Comparison of ENCODE assay signal across 11 cellular contexts in the genomic region with DNA sequence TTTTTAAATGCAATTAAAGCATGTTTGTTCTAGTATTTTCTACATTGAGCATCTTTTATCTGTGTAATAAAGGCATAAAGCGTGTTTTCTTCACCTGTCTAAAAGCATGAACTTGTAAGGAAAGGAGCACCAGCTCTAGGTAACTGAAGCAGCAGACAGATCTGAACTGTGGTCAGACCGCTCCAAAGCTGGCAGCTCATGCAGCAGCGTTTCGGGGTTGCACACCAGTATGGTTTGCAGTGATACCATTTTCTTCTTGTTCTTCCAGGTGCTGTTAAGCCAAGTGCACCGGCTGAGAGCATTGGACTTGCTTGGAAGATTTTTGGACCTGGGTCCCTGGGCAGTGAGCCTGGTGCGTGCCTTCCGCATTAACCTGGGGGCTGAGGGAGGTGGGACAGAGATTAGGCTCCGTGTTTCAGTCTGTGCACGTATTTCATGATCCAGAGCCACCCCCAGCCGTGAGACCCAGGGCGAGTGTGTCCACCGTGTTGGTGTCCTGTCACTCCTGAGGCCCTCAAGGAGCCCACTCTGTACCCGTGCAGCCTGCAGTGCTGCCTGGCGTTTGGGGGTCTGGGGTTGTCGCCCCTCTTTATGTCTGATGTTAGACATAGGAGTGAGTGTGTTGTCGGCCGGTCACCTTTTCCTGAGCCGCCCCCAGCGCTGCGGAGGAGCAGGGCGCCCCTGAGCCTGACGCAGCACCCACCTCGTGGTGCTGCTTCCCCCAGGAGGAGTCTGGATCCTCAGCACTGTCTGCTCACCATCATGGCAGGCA.
DNase-seq lines count a peak whose midpoint lies in the region; ATAC-seq, FAIRE-seq and TF ChIP-seq lines count a peak whose summit lies in the region.
"Had no signal": no experiment of that assay in that cellular context is flagged by ENCODE, and none has a peak within 500 bp of the region (broad histone marks: within the 10 kb centered on the region; RNA-seq: fewer than 3 reads in every experiment).

No MANE protein-coding gene starts in this region.

- no peaks in the 10 kb centered on the region for H3K36me3 ChIP-seq in gastrocnemius medialis
- H3K36me3 ChIP-seq: right lobe of liver had no signal

- POLR2A ChIA-PET in RWPE1 (lab: Yijun Ruan, JAX; ENCODE audit: low non-redundant PET), result no interaction called here

- peak overlapping the region; percentile 27 for H3K4me3 Mint-ChIP-seq in T-helper 1 cell treated with Interleukin-12 subunit alpha and Interleukin-12 subunit beta and Interleukin-4 antibody, amounts not matched to agents 30 μg/mL and 1 μg/mL, for 36 hours
- H3K4me3 Mint-ChIP-seq in chondrocyte (ENCODE audit: unreplicated experiment), result no peak overlapping the region

- H3K27ac ChIP-seq in RWPE1 (peak overlapping the region; percentile 93), gastrocnemius medialis (peak overlapping the region; percentile 90 to 93 (median 91))
- H3K27ac ChIP-seq: right lobe of liver, upper lobe of left lung had no signal

- no peaks in the 10 kb centered on the region for H3K9me3 Mint-ChIP-seq in T-helper 1 cell treated with Interleukin-12 subunit alpha and Interleukin-12 subunit beta and Interleukin-4 antibody, amounts not matched to agents 30 μg/mL and 1 μg/mL, for 36 hours
- H3K9me3 Mint-ChIP-seq in chondrocyte (ENCODE audit: low read depth), result no peaks in the 10 kb centered on the region

- H3K4me1 ChIP-seq in gastrocnemius medialis, result peaks cover 48 to 51% of the 10 kb centered on the region in 2 donors
- H3K4me1 ChIP-seq: right lobe of liver had no signal

- TF ChIP-seq CTCF in RWPE1 (conservative IDR thresholded peaks at IDR 0.05; ENCODE audit: low read depth), result no peak
- TF ChIP-seq CTCF in chondrocyte (IDR thresholded peaks at IDR 0.05), result no peak
- no peak for TF ChIP-seq CTCF in gastrocnemius medialis (IDR thresholded peaks at IDR 0.05 in 4 of 5, conservative IDR thresholded peaks at IDR 0.05 in 1 of 5)

- peaks cover 62% of the 10 kb centered on the region for H3K4me1 Mint-ChIP-seq in T-helper 1 cell treated with Interleukin-12 subunit alpha and Interleukin-12 subunit beta and Interleukin-4 antibody, amounts not matched to agents 30 μg/mL and 1 μg/mL, for 36 hours (ENCODE audit: low read depth)
- peaks cover 52% of the 10 kb centered on the region for H3K4me1 Mint-ChIP-seq in chondrocyte (ENCODE audit: low read depth)

- H3K9me3 ChIP-seq in gastrocnemius medialis, result no peaks in the 10 kb centered on the region
- H3K9me3 ChIP-seq: right lobe of liver, upper lobe of left lung had no signal

- intact Hi-C loops in gastrocnemius medialis (cut with DNase I; ENCODE audit: low total_unique reads), result loop anchor here (5.0 kb wide), 1 partner anchor 83 kb away; no protein-coding TSS in a partner anchor

- H3K27me3 Mint-ChIP-seq in T-helper 1 cell treated with Interleukin-12 subunit alpha and Interleukin-12 subunit beta and Interleukin-4 antibody, amounts not matched to agents 30 μg/mL and 1 μg/mL, for 36 hours (ENCODE audit: low read depth), result no peaks in the 10 kb centered on the region
- H3K27me3 Mint-ChIP-seq in chondrocyte (ENCODE audit: low read depth), result no peaks in the 10 kb centered on the region

- peaks cover 51% of the 10 kb centered on the region for H3K36me3 Mint-ChIP-seq in T-helper 1 cell treated with Interleukin-12 subunit alpha and Interleukin-12 subunit beta and Interleukin-4 antibody, amounts not matched to agents 30 μg/mL and 1 μg/mL, for 36 hours (ENCODE audit: low read depth)
- peaks cover 2% of the 10 kb centered on the region for H3K36me3 Mint-ChIP-seq in chondrocyte (ENCODE audit: low read depth)

- CTCF ChIA-PET in RWPE1 (lab: Yijun Ruan, JAX), result interaction anchor here (0.7 kb wide), 1 partner anchor 244 kb away, joined by 3 read pairs; no protein-coding TSS in a partner anchor

- in situ Hi-C loops in gastrocnemius medialis (cut with MboI; ENCODE audit: low sequenced_read_pairs in 4 of 4), result no loop called here

- H3K27ac Mint-ChIP-seq in T-helper 1 cell treated with Interleukin-12 subunit alpha and Interleukin-12 subunit beta and Interleukin-4 antibody, amounts not matched to agents 30 μg/mL and 1 μg/mL, for 36 hours, result peak overlapping the region; percentile 98
- peak overlapping the region; percentile 98 for H3K27ac Mint-ChIP-seq in chondrocyte (ENCODE audit: unreplicated experiment)

- DNase-seq in T-helper 1 cell (no peak), RWPE1 (ENCODE audit: low spot score) (no peak), chondrocyte (ENCODE audit: low spot score) (peak; percentile 65), gastrocnemius medialis (peak in 1 of 2 donors; percentile 16), GM19239 (ENCODE audit: insufficient read length, low spot score) (no peak), hypothalamus (lab: John Stamatoyannopoulos, UW) (no peak)
- DNase-seq in activated CD4-positive, CD25-positive, alpha-beta regulatory T cell treated with anti-CD3 and anti-CD28 coated beads, Interleukin-2, amount 50 U/mL, for 72 hours, result no peak
- DNase-seq: 8988T had no signal

- no peak for FAIRE-seq in GM19239 (lab: Jason Lieb, UNC)

- H3K27me3 ChIP-seq in gastrocnemius medialis, result no peaks in the 10 kb centered on the region
- H3K27me3 ChIP-seq: right lobe of liver, upper lobe of left lung had no signal

- ATAC-seq in gastrocnemius medialis, result no peak
- ATAC-seq: right lobe of liver had no signal

- TF ChIP-seq POLR2A in gastrocnemius medialis (IDR thresholded peaks at IDR 0.05), result no peak

- H3K4me3 ChIP-seq in gastrocnemius medialis, result no peak overlapping the region
- H3K4me3 ChIP-seq: right lobe of liver, upper lobe of left lung had no signal
